1 cellular context compared by ENCODE assay signal in the genomic region with DNA sequence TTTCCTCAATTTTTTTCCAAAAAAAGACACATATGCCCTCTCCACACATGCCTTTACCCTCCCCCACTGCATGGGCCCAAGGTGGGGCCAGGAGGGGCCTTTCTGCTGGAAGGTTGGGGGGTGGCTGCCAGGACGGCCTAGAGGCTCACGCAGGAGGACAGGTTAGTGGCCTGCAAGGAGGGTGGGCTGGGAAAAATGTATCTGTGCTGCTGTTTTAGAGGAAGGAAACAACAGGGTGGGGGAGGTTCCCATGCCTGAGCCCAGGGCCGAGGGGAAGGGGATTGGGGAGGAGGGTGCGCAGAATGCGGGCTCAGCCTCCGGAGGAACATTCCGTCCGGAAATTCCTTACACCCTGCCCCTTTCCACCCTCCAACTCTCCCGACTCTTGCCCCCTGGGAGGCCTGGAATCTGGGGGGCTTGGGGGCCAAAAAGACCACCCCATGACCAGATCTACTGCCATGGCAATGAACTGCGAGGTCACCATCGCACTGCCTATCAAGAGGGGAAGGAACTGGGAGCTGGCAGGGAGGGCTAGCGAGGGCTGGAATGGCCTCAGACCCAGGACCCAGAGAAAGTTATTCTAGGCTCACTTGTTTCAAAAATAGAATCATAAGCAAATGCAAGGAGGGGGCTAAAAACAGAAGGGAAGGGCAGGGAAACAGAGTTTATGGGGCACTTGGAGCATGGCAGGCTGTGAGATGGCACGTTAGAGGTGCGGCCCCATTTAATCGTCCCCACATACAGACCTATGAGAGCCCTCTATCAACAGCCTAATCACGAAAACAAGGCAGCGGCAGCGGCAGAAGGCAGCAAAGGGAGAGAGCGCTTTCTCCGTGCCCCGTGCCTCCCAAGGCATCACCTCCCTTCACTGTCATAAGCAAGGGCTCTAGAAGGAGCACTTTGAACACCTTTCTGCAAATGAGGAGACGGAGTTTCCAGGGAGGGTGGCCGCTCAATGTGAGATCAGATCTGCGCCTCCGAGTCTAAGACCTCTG.
TF ChIP-seq lines count a peak whose summit lies in the region.

No MANE protein-coding gene starts in this region.

TF ChIP-seq in liver, 16 proteins besides CTCF, POLR2A, EP300 and RAD21 (continued from another document):
- TF ChIP-seq, protein P1, sequence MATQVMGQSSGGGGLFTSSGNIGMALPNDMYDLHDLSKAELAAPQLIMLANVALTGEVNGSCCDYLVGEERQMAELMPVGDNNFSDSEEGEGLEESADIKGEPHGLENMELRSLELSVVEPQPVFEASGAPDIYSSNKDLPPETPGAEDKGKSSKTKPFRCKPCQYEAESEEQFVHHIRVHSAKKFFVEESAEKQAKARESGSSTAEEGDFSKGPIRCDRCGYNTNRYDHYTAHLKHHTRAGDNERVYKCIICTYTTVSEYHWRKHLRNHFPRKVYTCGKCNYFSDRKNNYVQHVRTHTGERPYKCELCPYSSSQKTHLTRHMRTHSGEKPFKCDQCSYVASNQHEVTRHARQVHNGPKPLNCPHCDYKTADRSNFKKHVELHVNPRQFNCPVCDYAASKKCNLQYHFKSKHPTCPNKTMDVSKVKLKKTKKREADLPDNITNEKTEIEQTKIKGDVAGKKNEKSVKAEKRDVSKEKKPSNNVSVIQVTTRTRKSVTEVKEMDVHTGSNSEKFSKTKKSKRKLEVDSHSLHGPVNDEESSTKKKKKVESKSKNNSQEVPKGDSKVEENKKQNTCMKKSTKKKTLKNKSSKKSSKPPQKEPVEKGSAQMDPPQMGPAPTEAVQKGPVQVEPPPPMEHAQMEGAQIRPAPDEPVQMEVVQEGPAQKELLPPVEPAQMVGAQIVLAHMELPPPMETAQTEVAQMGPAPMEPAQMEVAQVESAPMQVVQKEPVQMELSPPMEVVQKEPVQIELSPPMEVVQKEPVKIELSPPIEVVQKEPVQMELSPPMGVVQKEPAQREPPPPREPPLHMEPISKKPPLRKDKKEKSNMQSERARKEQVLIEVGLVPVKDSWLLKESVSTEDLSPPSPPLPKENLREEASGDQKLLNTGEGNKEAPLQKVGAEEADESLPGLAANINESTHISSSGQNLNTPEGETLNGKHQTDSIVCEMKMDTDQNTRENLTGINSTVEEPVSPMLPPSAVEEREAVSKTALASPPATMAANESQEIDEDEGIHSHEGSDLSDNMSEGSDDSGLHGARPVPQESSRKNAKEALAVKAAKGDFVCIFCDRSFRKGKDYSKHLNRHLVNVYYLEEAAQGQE (IDR thresholded peaks at IDR 0.05) = no peak
